1 cellular context compared by ENCODE assay signal in the genomic region with DNA sequence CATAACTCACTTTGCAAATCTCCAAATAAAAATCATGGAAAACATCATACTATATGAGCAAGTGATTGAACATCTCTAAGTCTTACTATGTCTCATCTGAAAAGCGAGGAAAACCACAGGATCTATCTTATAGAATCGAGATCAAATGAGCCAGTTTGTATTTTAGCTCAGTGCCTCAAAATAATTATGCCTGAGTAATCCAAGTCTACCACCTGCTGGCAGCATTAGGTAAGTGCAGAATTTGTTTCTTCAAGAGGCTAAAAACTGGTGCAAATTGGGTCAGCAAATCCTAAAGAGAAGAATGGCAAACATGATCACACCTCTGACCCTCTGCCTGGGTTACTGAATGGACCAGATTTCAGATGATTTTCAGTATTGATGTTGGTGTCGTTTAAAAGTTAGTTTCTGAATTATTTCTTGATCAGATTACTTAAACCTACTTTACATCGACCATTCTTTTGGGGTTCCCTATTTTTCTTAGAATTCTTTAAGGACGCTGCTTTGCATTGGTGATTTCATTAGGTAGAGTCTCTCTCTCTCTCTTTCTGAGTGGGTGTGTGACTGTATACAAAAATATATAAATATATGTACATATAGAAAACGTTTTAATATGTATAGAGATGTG.
TF ChIP-seq lines count a peak whose summit lies in the region.

No MANE protein-coding gene starts in this region.

TF ChIP-seq in SK-N-SH treated with all-trans-retinoic acid at 6 μM for 48 hours, 23 proteins besides CTCF, POLR2A, EP300 and RAD21 (continued from another document):
- TF ChIP-seq, protein P1, sequence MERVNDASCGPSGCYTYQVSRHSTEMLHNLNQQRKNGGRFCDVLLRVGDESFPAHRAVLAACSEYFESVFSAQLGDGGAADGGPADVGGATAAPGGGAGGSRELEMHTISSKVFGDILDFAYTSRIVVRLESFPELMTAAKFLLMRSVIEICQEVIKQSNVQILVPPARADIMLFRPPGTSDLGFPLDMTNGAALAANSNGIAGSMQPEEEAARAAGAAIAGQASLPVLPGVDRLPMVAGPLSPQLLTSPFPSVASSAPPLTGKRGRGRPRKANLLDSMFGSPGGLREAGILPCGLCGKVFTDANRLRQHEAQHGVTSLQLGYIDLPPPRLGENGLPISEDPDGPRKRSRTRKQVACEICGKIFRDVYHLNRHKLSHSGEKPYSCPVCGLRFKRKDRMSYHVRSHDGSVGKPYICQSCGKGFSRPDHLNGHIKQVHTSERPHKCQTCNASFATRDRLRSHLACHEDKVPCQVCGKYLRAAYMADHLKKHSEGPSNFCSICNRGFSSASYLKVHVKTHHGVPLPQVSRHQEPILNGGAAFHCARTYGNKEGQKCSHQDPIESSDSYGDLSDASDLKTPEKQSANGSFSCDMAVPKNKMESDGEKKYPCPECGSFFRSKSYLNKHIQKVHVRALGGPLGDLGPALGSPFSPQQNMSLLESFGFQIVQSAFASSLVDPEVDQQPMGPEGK (CRISPR knock-in tag; IDR thresholded peaks at IDR 0.05; ENCODE audit: borderline replicate concordance) = no peak
- no peak for TF ChIP-seq BACH2 (CRISPR knock-in tag; IDR thresholded peaks at IDR 0.05; ENCODE audit: borderline replicate concordance)
- TF ChIP-seq, protein P2, sequence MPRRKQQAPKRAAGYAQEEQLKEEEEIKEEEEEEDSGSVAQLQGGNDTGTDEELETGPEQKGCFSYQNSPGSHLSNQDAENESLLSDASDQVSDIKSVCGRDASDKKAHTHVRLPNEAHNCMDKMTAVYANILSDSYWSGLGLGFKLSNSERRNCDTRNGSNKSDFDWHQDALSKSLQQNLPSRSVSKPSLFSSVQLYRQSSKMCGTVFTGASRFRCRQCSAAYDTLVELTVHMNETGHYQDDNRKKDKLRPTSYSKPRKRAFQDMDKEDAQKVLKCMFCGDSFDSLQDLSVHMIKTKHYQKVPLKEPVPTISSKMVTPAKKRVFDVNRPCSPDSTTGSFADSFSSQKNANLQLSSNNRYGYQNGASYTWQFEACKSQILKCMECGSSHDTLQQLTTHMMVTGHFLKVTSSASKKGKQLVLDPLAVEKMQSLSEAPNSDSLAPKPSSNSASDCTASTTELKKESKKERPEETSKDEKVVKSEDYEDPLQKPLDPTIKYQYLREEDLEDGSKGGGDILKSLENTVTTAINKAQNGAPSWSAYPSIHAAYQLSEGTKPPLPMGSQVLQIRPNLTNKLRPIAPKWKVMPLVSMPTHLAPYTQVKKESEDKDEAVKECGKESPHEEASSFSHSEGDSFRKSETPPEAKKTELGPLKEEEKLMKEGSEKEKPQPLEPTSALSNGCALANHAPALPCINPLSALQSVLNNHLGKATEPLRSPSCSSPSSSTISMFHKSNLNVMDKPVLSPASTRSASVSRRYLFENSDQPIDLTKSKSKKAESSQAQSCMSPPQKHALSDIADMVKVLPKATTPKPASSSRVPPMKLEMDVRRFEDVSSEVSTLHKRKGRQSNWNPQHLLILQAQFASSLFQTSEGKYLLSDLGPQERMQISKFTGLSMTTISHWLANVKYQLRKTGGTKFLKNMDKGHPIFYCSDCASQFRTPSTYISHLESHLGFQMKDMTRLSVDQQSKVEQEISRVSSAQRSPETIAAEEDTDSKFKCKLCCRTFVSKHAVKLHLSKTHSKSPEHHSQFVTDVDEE (CRISPR knock-in tag; IDR thresholded peaks at IDR 0.05) = no peak
- no peak for TF ChIP-seq OSR1 (CRISPR knock-in tag; IDR thresholded peaks at IDR 0.05)
- no peak for TF ChIP-seq ZNF565 (CRISPR knock-in tag; conservative IDR thresholded peaks at IDR 0.05; ENCODE audit: low read depth)
- no peak for TF ChIP-seq ZFP3 (CRISPR knock-in tag; IDR thresholded peaks at IDR 0.05)
- no peak for TF ChIP-seq ZC3H10 (CRISPR knock-in tag; IDR thresholded peaks at IDR 0.05)
- TF ChIP-seq CSDC2 (CRISPR knock-in tag; IDR thresholded peaks at IDR 0.05) = no peak
- no peak for TF ChIP-seq ZNF70 (CRISPR knock-in tag; IDR thresholded peaks at IDR 0.05)
- TF ChIP-seq, protein P3, sequence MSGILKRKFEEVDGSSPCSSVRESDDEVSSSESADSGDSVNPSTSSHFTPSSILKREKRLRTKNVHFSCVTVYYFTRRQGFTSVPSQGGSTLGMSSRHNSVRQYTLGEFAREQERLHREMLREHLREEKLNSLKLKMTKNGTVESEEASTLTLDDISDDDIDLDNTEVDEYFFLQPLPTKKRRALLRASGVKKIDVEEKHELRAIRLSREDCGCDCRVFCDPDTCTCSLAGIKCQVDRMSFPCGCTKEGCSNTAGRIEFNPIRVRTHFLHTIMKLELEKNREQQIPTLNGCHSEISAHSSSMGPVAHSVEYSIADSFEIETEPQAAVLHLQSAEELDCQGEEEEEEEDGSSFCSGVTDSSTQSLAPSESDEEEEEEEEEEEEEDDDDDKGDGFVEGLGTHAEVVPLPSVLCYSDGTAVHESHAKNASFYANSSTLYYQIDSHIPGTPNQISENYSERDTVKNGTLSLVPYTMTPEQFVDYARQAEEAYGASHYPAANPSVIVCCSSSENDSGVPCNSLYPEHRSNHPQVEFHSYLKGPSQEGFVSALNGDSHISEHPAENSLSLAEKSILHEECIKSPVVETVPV (CRISPR knock-in tag; IDR thresholded peaks at IDR 0.05) = no peak
- no peak for TF ChIP-seq PPARA (CRISPR knock-in tag; IDR thresholded peaks at IDR 0.05; ENCODE audit: borderline replicate concordance)
- no peak for TF ChIP-seq RARB (CRISPR knock-in tag; IDR thresholded peaks at IDR 0.05)
TF ChIP-seq in SK-N-SH treated with all-trans-retinoic acid at 6 μM for 48 hours: peak in this region for 0.
